Comparison of ENCODE assay signal across 8 cellular contexts in the genomic region with DNA sequence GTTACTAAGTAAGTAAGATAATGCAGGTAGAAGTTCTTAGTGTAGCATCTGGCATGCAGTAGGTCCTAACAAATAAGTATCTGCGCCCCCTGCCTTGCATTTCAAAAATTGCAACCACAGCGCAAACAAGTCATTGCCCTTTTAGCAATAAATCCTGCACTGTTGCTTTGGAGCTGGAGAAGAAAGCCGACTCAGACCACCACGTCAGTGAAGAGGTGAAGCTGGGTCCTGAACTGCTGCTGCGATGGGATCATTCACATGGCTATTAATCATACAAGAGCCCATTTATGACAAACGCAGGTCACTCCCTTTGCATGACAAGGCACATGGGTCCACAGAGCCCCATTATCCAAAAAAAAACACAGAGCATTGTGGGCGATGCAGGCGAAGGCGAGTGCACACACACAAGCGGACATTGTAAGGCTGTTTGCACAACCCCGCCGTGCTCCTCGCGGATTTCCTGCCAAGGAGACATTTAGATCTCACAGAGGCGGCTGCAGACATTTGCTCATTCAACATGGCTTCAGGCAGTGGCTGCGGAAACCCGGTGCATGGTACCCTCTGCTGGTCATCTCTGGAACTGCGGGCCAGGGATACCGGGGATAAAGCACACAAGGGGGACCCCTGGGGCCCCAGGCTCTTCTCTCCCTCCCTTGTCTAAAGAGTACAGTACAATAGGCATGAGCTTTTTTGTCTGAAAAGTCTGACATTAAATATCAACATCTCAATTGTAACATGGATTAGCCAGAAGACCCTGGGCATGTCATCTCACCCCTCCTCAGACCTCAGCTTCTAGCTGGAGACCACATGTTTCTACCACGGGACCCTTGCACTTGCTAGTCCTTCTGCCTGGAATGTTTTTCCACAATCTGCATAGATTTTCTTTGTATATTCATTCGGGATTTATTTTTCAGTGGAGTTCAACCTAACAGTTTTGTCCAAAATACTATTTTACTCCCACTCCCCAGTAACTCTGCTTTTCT. TPM values are rescaled to one million over a fixed set of nuclear protein-coding genes. Genes with fewer than 3 reads are reported as not detected.
DNase-seq lines count a peak whose midpoint lies in the region.

No MANE protein-coding gene starts in this region.

- in situ Hi-C loops in G401 (cut with HindIII; ENCODE audit: low sequenced_read_pairs): no loop called here

- peak overlapping the region; percentile 78 for H3K27ac ChIP-seq in temporal lobe (ENCODE audit: low read depth, low read length)

- DNase-seq in G401 (ENCODE audit: low spot score): peak; percentile 84
- DNase-seq in H4 (ENCODE audit: low spot score): peak; percentile 49
- peak; percentile 68 for DNase-seq in LHCN-M2 (ENCODE audit: low read depth)
- peak; percentile 14 for DNase-seq in SHP77 treated with DMSO at 0.1 percent for 48 hours (lab: John Stamatoyannopoulos, UW)
- peak; percentile 86 for DNase-seq in activated naive CD4-positive, alpha-beta T cell treated with Interleukin-2 at 50 U/mL for 16 hours
- peak; percentile 83 for DNase-seq in globus pallidus (ENCODE audit: low spot score)
- DNase-seq in occipital lobe (lab: John Stamatoyannopoulos, UW): peak; percentile 75

RNA-seq across cellular contexts. Expression of gene CYRIA, which starts 56.7 kb away (rescaled TPM):
- not detected in 2 replicates for total RNA-seq in G401 (2014; rRNA removed; shearing (Covaris generic))
- total RNA-seq in H4 (2014; rRNA removed; shearing (Covaris generic)): 0.33 and 0.53 TPM in 2 replicates
- 3.5 and 4.5 TPM in 2 replicates for total RNA-seq in LHCN-M2 (2014; rRNA removed)
- polyA plus RNA-seq in LHCN-M2 (2012): 2.0 TPM
- total RNA-seq in occipital lobe: 230 TPM
- total RNA-seq in temporal lobe: 189 TPM

Comparison
In these comparisons a context has a peak if more than half of its experiments do, and no peak if none do; other contexts are left out.
1. Peak in every context shown above with its lines: DNase-seq and H3K27ac ChIP-seq.
2. DNase-seq: peak in every context shown above with its lines; median percentile 86 in activated naive CD4-positive, alpha-beta T cell treated with Interleukin-2 at 50 U/mL for 16 hours; 84 in G401; 83 in globus pallidus; 75 in occipital lobe; 68 in LHCN-M2; 49 in H4; 14 in SHP77 treated with DMSO at 0.1 percent for 48 hours.
3. RNA of gene CYRIA, which starts 56.7 kb away (total RNA-seq): 230 TPM in occipital lobe (single experiment) and 189 TPM in temporal lobe (single experiment); 3.5 to 4.5 TPM in LHCN-M2, 0.33 to 0.53 TPM in H4 and not detected in G401; every median in the first group is over 10 times any median in the second.